Comparison of ENCODE assay signal across 8 cellular contexts in the genomic region with DNA sequence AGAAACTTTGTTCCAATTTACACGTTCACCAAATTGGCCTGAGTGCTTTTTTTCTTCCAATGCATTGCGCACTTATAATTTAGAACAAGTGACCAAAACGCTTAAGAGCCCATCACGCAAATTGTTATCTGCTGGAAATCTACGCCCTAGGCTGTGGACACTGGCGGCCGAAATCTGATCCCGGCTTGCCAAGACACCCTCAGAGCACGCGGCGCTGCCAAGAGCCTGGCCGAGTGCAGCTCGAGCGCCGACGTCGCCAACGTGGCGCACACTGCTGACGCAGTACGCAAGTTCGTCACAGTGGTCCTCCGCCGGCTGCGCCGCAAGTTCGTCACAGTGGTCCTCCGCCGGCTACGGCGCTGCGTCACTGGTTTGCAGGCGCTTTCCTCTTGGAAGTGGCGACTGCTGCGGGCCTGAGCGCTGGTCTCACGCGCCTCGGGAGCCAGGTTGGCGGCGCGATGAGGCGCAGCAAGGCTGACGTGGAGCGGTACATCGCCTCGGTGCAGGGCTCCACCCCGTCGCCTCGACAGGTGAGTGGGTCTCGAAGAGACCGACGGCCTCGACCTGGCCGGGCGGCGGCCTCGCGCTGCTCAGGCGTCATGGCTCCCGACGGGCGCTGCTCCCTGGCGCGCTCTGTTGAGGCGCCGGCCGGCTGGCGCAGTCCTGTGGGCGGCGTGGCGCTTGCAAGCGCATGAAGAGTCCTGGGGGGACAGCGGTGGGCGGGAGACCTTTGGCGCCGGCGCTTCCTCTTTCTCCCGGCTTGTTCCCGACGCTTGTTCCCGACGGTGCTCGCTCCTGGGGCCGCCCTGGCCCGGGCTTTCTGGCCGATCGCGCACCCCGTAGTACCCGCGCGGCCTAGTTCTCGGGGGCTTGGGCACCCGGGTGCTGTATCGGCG. TPM values are rescaled to one million over a fixed set of nuclear protein-coding genes. Genes with fewer than 3 reads are reported as not detected.
DNase-seq lines count a peak whose midpoint lies in the region; ATAC-seq and TF ChIP-seq lines count a peak whose summit lies in the region.

A gene (plus strand): TSS at position 334 of the 896 bp plus-strand sequence. CDS start 125 bp downstream, at position 459.

- peak within 1 kb of the TSS; percentile 82 for H3K9ac ChIP-seq in mammary epithelial cell (ENCODE audit: insufficient read depth, low read length)
- peak within 1 kb of the TSS; percentile 89 for H3K9ac ChIP-seq in iPS-20b (ENCODE audit: low read depth, low read length)

- H3K79me2 ChIP-seq in mammary epithelial cell (ENCODE audit: insufficient read depth, low read length): peaks cover 45% of the 10 kb centered on the region

- peak within 1 kb of the TSS; percentile 89 for H3K4me2 ChIP-seq in mammary epithelial cell (ENCODE audit: insufficient read depth, low read depth, low read length)

- H2AFZ ChIP-seq in mammary epithelial cell (ENCODE audit: low read depth, low read length): peak within 1 kb of the TSS; percentile 90

- no peaks in the 10 kb centered on the region for H3K27me3 ChIP-seq in mammary epithelial cell (ENCODE audit: insufficient read depth, low read length)
- no peaks in the 10 kb centered on the region for H3K27me3 ChIP-seq in iPS-20b (ENCODE audit: insufficient read depth, low read length)

- CTCF ChIA-PET in mammary epithelial cell (lab: Charles Lee; ENCODE audit: low non-redundant PET): no interaction called here

- TF ChIP-seq CTCF in WI38 (IDR thresholded peaks at IDR 0.05; ENCODE audit: low read depth, low read length) (no peak), mammary epithelial cell (conservative IDR thresholded peaks at IDR 0.05 in 1 of 2, IDR thresholded peaks at IDR 0.05 in 1 of 2; ENCODE audit: extremely low read depth in 1 of 2, insufficient read depth in 1 of 2, low read depth in 1 of 2, low read length in 2 of 2) (no peak)

- H3K4me3 ChIP-seq in WI38 (ENCODE audit: low read depth, low read length) (peak within 1 kb of the TSS; percentile 78), mammary epithelial cell (replicated peaks in 1 of 3; ENCODE audit: insufficient read depth in 1 of 3, low read depth in 2 of 3, low read length in 3 of 3) (peak within 1 kb of the TSS; percentile 54 to 97 (median 76)), iPS-20b (ENCODE audit: low read length) (peak within 1 kb of the TSS; percentile 80), skin epidermis (peak within 1 kb of the TSS; percentile 53 to 95 (median 87))

- WGBS in mammary epithelial cell (ENCODE audit: low coverage, missing lambda C conversion rate): 2% methylated on average over 36 of the region's 97 CpGs

- BruUV-seq in mammary epithelial cell (replicated peaks; lab: Mats Ljungman, UMichigan): no TSS peak

- dilution Hi-C loops in mammary epithelial cell (cut with HindIII; ENCODE audit: low sequenced_read_pairs): no loop called here

- H3K36me3 ChIP-seq in mammary epithelial cell (ENCODE audit: insufficient read depth, low read length) (no peaks in the 10 kb centered on the region), iPS-20b (ENCODE audit: insufficient read depth, low read depth, low read length) (no peaks in the 10 kb centered on the region)

- H3K27ac ChIP-seq in mammary epithelial cell (ENCODE audit: insufficient read depth, low read depth, low read length) (peak within 1 kb of the TSS; percentile 84), iPS-20b (ENCODE audit: low read length) (peak within 1 kb of the TSS; percentile 93), skin epidermis (peak within 1 kb of the TSS; percentile 81 to 99 (median 95))

- H4K20me1 ChIP-seq in mammary epithelial cell (ENCODE audit: insufficient read depth, low read length): no peaks in the 10 kb centered on the region

- DNase-seq in AG08396 (ENCODE audit: low spot score) (peak; percentile 93), NCI-H2227 treated with DMSO at 0.1 percent for 48 hours (lab: John Stamatoyannopoulos, UW) (peak; percentile 96), mammary epithelial cell (peak; percentile 96)

- intact Hi-C loops in mammary epithelial cell (cut with micrococcal nuclease): loop anchor here (1.0 kb wide), 2 partner anchors 112 to 270 kb away; a partner anchor contains a TSS

- peak; percentile 99 for ATAC-seq in HG03175 (IDR thresholded peaks at IDR 0.05; ENCODE audit: unreplicated experiment)

- in situ Hi-C loops in GM18951 (cut with MboI; ENCODE audit: low sequenced_read_pairs, unreplicated experiment): no loop called here
- in situ Hi-C loops in mammary epithelial cell (cut with MboI; ENCODE audit: low sequenced_read_pairs in 2 of 2): no loop called here

- H3K4me1 ChIP-seq in mammary epithelial cell (ENCODE audit: insufficient read depth, low read length) (peaks cover 7% of the 10 kb centered on the region), iPS-20b (ENCODE audit: insufficient read depth, low read length) (peaks cover 2% of the 10 kb centered on the region; the same call in 1 of the 2 replicates)

- H3K9me3 ChIP-seq in mammary epithelial cell (replicated peaks; ENCODE audit: insufficient read depth, low read length) (no peaks in the 10 kb centered on the region), iPS-20b (ENCODE audit: insufficient read depth, low read depth, low read length) (no peaks in the 10 kb centered on the region)

- TF ChIP-seq POLR2A in GM18951 (IDR thresholded peaks at IDR 0.05; ENCODE audit: extremely low read depth, insufficient read depth, insufficient read length): peak; percentile 98

RNA-seq across cellular contexts. Expression of the gene that starts here (rescaled TPM):
- total RNA-seq in mammary epithelial cell: 10 to 100 TPM; 56.1 to 89.9 TPM
- 9.9 TPM for polyA plus RNA-seq in mammary epithelial cell
- 55.4 TPM for polyA minus RNA-seq in mammary epithelial cell

Comparison
In these comparisons a context has a peak if more than half of its experiments do, and no peak if none do; other contexts are left out.
1. Peak in every context shown above with its lines: DNase-seq, ATAC-seq, H3K4me3 ChIP-seq and H3K27ac ChIP-seq.